In genomic region chr10:88979603-88980002, GRCh38 we compare ENCODE assay signal across 19 cellular contexts. TPM values are rescaled to one million over a fixed set of nuclear protein-coding genes. Genes with fewer than 3 reads are reported as not detected.
DNase-seq lines count a peak whose midpoint lies in the region; ATAC-seq and TF ChIP-seq lines count a peak whose summit lies in the region.
"Had no signal": no experiment of that assay in that cellular context is flagged by ENCODE, and none has a peak within 500 bp of the region (broad histone marks: within the 10 kb centered on the region; RNA-seq: fewer than 3 reads in every experiment).

No MANE protein-coding gene starts in this region.

- H3K9me3 ChIP-seq in right cardiac atrium (ENCODE audit: control insufficient read depth, low read length) (no peaks in the 10 kb centered on the region), left lung (no peaks in the 10 kb centered on the region), smooth muscle cell (replicated peaks; ENCODE audit: low read depth) (no peaks in the 10 kb centered on the region)
- H3K9me3 ChIP-seq: A549 had no signal

- H3K36me3 Mint-ChIP-seq in activated T-helper 17 cell treated with anti-CD3 and anti-CD28 coated beads, Interleukin-2, amount 50 U/mL, for 72 hours (ENCODE audit: low read depth): no peaks in the 10 kb centered on the region
- H3K36me3 Mint-ChIP-seq: mesothelial cell of epicardium had no signal

- no peaks in the 10 kb centered on the region for H3K36me3 ChIP-seq in left lung
- no peaks in the 10 kb centered on the region for H3K36me3 ChIP-seq in smooth muscle cell (ENCODE audit: low read depth)

- DNase-seq in right cardiac atrium (no peak), cardiac septum (ENCODE audit: low spot score) (no peak), left lung (no peak), smooth muscle cell (lab: John Stamatoyannopoulos, UW; ENCODE audit: unreplicated experiment) (no peak), germinal center (ENCODE audit: low spot score) (no peak), NCI-H2029 treated with DMSO at 0.1 percent for 48 hours (lab: John Stamatoyannopoulos, UW) (no peak)
- DNase-seq: activated CD4-positive, alpha-beta T cell treated with anti-CD3 and anti-CD28 coated beads, Interleukin-2, amount 50 U/mL, for 1 hour; activated naive CD4-positive, alpha-beta T cell treated with Interleukin-2 at 50 U/mL for 16 hours; cortex of kidney; DMS 273 treated with DMSO at 0.1 percent for 48 hours; Karpas-422; NCI-H1105; NCI-H2171; stimulated activated CD4-positive, alpha-beta T cell treated with anti-CD3 and anti-CD28 coated beads, Interleukin-4, amount 100 ng/mL, for 1 hour had no signal

- H3K9ac ChIP-seq in smooth muscle cell (ENCODE audit: low read depth): no peak overlapping the region

- H3K27me3 Mint-ChIP-seq in activated T-helper 17 cell treated with anti-CD3 and anti-CD28 coated beads, Interleukin-2, amount 50 U/mL, for 72 hours: no peaks in the 10 kb centered on the region

- no peaks in the 10 kb centered on the region for H4K20me1 ChIP-seq in smooth muscle cell (ENCODE audit: low read depth)

- H3K4me1 Mint-ChIP-seq in activated T-helper 17 cell treated with anti-CD3 and anti-CD28 coated beads, Interleukin-2, amount 50 U/mL, for 72 hours: peaks cover 13% of the 10 kb centered on the region

- ATAC-seq in right cardiac atrium: no peak
- ATAC-seq in left lung: no peak
- ATAC-seq in GM18870 (IDR thresholded peaks at IDR 0.05; ENCODE audit: unreplicated experiment): no peak
- no peak for ATAC-seq in activated T-helper 17 cell treated with anti-CD3 and anti-CD28 coated beads, Interleukin-2, amount 50 U/mL, for 72 hours (replicated peaks)
- ATAC-seq: A549 had no signal

- H3K27ac ChIP-seq in right cardiac atrium (ENCODE audit: low read length) (peak overlapping the region; percentile 53), left lung (peak overlapping the region; percentile 50 to 51), smooth muscle cell (ENCODE audit: low read depth) (peak overlapping the region; percentile 22)
- H3K27ac ChIP-seq: A549, C4-2B had no signal

- H3K79me2 ChIP-seq in smooth muscle cell (ENCODE audit: low read depth): no peaks in the 10 kb centered on the region

- no peak overlapping the region for H3K27ac Mint-ChIP-seq in activated T-helper 17 cell treated with anti-CD3 and anti-CD28 coated beads, Interleukin-2, amount 50 U/mL, for 72 hours

- no peak overlapping the region for H3K4me3 Mint-ChIP-seq in activated T-helper 17 cell treated with anti-CD3 and anti-CD28 coated beads, Interleukin-2, amount 50 U/mL, for 72 hours
- H3K4me3 Mint-ChIP-seq: mesothelial cell of epicardium had no signal

- H3K4me2 ChIP-seq in smooth muscle cell: peak overlapping the region; percentile 76
- H3K4me2 ChIP-seq: A549 had no signal

- intact Hi-C loops in right cardiac atrium (cut with DNase I): no loop called here
- intact Hi-C loops in cardiac septum (cut with DNase I): no loop called here
- intact Hi-C loops in left lung (cut with DNase I): no loop called here

- no peaks in the 10 kb centered on the region for H3K9me3 Mint-ChIP-seq in activated T-helper 17 cell treated with anti-CD3 and anti-CD28 coated beads, Interleukin-2, amount 50 U/mL, for 72 hours

- peaks cover 11% of the 10 kb centered on the region for H3K4me1 ChIP-seq in right cardiac atrium (ENCODE audit: control insufficient read depth, insufficient read depth, low read length)
- peaks cover 11 to 17% of the 10 kb centered on the region in 2 donors for H3K4me1 ChIP-seq in left lung
- peaks cover 14% of the 10 kb centered on the region for H3K4me1 ChIP-seq in smooth muscle cell (ENCODE audit: low read depth)

- no peak overlapping the region for H2AFZ ChIP-seq in smooth muscle cell (ENCODE audit: low read depth)

- H3K27me3 ChIP-seq in right cardiac atrium (ENCODE audit: control insufficient read depth, insufficient read depth): no peaks in the 10 kb centered on the region
- H3K27me3 ChIP-seq in left lung: no peaks in the 10 kb centered on the region
- no peaks in the 10 kb centered on the region for H3K27me3 ChIP-seq in smooth muscle cell (ENCODE audit: low read depth)

- WGBS in right cardiac atrium: 70% methylated on average over 4 of the region's 4 CpGs
- WGBS in smooth muscle cell (ENCODE audit: low lambda C conversion rate): 75% methylated on average over 4 of the region's 4 CpGs

- no peaks in the 10 kb centered on the region for H3F3A ChIP-seq in smooth muscle cell (ENCODE audit: low read depth)

- no peak for TF ChIP-seq CTCF in left lung (IDR thresholded peaks at IDR 0.05)
- TF ChIP-seq CTCF in smooth muscle cell (IDR thresholded peaks at IDR 0.05; ENCODE audit: borderline replicate concordance, insufficient read depth, poor library complexity, severe bottlenecking): no peak

- H3K4me3 ChIP-seq in right cardiac atrium (ENCODE audit: low read length): no peak overlapping the region
- no peak overlapping the region for H3K4me3 ChIP-seq in left lung
- no peak overlapping the region for H3K4me3 ChIP-seq in smooth muscle cell
- H3K4me3 ChIP-seq: A549 had no signal

RNA-seq across cellular contexts. Expression of gene FAS, which starts 11.0 kb away (rescaled TPM):
- total RNA-seq in right cardiac atrium (10 to 100 TPM in 1 of 4 donors, 1 to 10 TPM in 3; 5.7 to 10.1 (median 6.5) TPM), cardiac septum (5.1 TPM), left lung (10 to 100 TPM; 47.1 to 76.4 TPM), smooth muscle cell (21.8 and 26.7 TPM in 2 replicates)
- polyA plus RNA-seq in right cardiac atrium (4.7 TPM), smooth muscle cell (9.9 and 14.4 TPM in 2 replicates)
- 100 to 1,000 TPM; 105 to 121 TPM for total RNA-seq in activated T-helper 17 cell treated with anti-CD3 and anti-CD28 coated beads, Interleukin-2, amount 50 U/mL, for 72 hours

RNA-seq across cellular contexts. Expression of gene ACTA2, which starts 27.0 kb away (rescaled TPM):
- 1,000 to 10,000 TPM in 2 of 4 donors, 100 to 1,000 TPM in 2; 746 to 3,137 (median 1,120) TPM for total RNA-seq in right cardiac atrium
- 649 TPM for polyA plus RNA-seq in right cardiac atrium
- 162 TPM for total RNA-seq in cardiac septum
- total RNA-seq in left lung: 100 to 1,000 TPM; 472 to 558 TPM
- total RNA-seq in smooth muscle cell: 2,305 and 2,362 TPM in 2 replicates
- 3,088 and 4,814 TPM in 2 replicates for polyA plus RNA-seq in smooth muscle cell
- 10 to 100 TPM; 14.6 to 29.6 TPM for total RNA-seq in activated T-helper 17 cell treated with anti-CD3 and anti-CD28 coated beads, Interleukin-2, amount 50 U/mL, for 72 hours
